2 cellular contexts compared by ENCODE assay signal in genomic region chr5:179766726-179767455, GRCh38.
TF ChIP-seq lines count a peak whose summit lies in the region.

No MANE protein-coding gene starts in this region.

TF ChIP-seq in liver, 16 proteins besides CTCF, POLR2A, EP300 and RAD21:
- TF ChIP-seq HNF4A (conservative IDR thresholded peaks at IDR 0.05), result peak; percentile 15 to 35
- TF ChIP-seq SP1 (IDR thresholded peaks at IDR 0.05), result peak; percentile 78
- TF ChIP-seq TAF1 (conservative IDR thresholded peaks at IDR 0.05), result no peak
- TF ChIP-seq YY1 (IDR thresholded peaks at IDR 0.05), result peak; percentile 12
- peak; percentile 17 for TF ChIP-seq NR2F2 (IDR thresholded peaks at IDR 0.05)
- TF ChIP-seq FOXA1 (IDR thresholded peaks at IDR 0.05), result no peak
- TF ChIP-seq, protein P1, sequence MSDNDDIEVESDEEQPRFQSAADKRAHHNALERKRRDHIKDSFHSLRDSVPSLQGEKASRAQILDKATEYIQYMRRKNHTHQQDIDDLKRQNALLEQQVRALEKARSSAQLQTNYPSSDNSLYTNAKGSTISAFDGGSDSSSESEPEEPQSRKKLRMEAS (IDR thresholded peaks at IDR 0.05), result peak; percentile 47
- TF ChIP-seq, protein P2, sequence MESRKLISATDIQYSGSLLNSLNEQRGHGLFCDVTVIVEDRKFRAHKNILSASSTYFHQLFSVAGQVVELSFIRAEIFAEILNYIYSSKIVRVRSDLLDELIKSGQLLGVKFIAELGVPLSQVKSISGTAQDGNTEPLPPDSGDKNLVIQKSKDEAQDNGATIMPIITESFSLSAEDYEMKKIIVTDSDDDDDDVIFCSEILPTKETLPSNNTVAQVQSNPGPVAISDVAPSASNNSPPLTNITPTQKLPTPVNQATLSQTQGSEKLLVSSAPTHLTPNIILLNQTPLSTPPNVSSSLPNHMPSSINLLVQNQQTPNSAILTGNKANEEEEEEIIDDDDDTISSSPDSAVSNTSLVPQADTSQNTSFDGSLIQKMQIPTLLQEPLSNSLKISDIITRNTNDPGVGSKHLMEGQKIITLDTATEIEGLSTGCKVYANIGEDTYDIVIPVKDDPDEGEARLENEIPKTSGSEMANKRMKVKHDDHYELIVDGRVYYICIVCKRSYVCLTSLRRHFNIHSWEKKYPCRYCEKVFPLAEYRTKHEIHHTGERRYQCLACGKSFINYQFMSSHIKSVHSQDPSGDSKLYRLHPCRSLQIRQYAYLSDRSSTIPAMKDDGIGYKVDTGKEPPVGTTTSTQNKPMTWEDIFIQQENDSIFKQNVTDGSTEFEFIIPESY (IDR thresholded peaks at IDR 0.05), result no peak
- TF ChIP-seq, protein P3, sequence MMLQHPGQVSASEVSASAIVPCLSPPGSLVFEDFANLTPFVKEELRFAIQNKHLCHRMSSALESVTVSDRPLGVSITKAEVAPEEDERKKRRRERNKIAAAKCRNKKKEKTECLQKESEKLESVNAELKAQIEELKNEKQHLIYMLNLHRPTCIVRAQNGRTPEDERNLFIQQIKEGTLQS (IDR thresholded peaks at IDR 0.05), result no peak
- peak in 1 of 2 donors; percentile 15 for TF ChIP-seq JUND (IDR thresholded peaks at IDR 0.05)
- no peak for TF ChIP-seq HNF4G (IDR thresholded peaks at IDR 0.05)
- TF ChIP-seq FOXA2 (IDR thresholded peaks at IDR 0.05), result no peak
- TF ChIP-seq, protein P4, sequence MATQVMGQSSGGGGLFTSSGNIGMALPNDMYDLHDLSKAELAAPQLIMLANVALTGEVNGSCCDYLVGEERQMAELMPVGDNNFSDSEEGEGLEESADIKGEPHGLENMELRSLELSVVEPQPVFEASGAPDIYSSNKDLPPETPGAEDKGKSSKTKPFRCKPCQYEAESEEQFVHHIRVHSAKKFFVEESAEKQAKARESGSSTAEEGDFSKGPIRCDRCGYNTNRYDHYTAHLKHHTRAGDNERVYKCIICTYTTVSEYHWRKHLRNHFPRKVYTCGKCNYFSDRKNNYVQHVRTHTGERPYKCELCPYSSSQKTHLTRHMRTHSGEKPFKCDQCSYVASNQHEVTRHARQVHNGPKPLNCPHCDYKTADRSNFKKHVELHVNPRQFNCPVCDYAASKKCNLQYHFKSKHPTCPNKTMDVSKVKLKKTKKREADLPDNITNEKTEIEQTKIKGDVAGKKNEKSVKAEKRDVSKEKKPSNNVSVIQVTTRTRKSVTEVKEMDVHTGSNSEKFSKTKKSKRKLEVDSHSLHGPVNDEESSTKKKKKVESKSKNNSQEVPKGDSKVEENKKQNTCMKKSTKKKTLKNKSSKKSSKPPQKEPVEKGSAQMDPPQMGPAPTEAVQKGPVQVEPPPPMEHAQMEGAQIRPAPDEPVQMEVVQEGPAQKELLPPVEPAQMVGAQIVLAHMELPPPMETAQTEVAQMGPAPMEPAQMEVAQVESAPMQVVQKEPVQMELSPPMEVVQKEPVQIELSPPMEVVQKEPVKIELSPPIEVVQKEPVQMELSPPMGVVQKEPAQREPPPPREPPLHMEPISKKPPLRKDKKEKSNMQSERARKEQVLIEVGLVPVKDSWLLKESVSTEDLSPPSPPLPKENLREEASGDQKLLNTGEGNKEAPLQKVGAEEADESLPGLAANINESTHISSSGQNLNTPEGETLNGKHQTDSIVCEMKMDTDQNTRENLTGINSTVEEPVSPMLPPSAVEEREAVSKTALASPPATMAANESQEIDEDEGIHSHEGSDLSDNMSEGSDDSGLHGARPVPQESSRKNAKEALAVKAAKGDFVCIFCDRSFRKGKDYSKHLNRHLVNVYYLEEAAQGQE (IDR thresholded peaks at IDR 0.05), result peak; percentile 45
- no peak for TF ChIP-seq EGR1 (IDR thresholded peaks at IDR 0.05; ENCODE audit: low read depth in 2 of 2)
- TF ChIP-seq GABPA (IDR thresholded peaks at IDR 0.05 in 1 of 2, conservative IDR thresholded peaks at IDR 0.05 in 1 of 2), result no peak
- TF ChIP-seq RXRA (IDR thresholded peaks at IDR 0.05), result peak; percentile 50 to 53

TF ChIP-seq in HepG2, 621 proteins besides CTCF, POLR2A, EP300 and RAD21:
- TF ChIP-seq ZNF160 (CRISPR knock-in tag; IDR thresholded peaks at IDR 0.05) (no peak), ZNF367 (CRISPR knock-in tag; IDR thresholded peaks at IDR 0.05; ENCODE audit: borderline replicate concordance) (no peak), MEIS1 (CRISPR knock-in tag; IDR thresholded peaks at IDR 0.05; ENCODE audit: borderline replicate concordance) (no peak), SAP130 (CRISPR knock-in tag; IDR thresholded peaks at IDR 0.05; ENCODE audit: low read depth) (no peak), CENPBD1 (CRISPR knock-in tag; IDR thresholded peaks at IDR 0.05; ENCODE audit: borderline replicate concordance, low read depth) (no peak), E2F5 (CRISPR knock-in tag; conservative IDR thresholded peaks at IDR 0.05) (no peak), TBX2 (CRISPR knock-in tag; IDR thresholded peaks at IDR 0.05; ENCODE audit: borderline replicate concordance) (no peak), KDM5A (IDR thresholded peaks at IDR 0.05; ENCODE audit: borderline replicate concordance, low read length) (no peak), ZNF878 (CRISPR knock-in tag; IDR thresholded peaks at IDR 0.05) (no peak), ZNF614 (CRISPR knock-in tag; IDR thresholded peaks at IDR 0.05; ENCODE audit: borderline replicate concordance) (no peak), PTBP1 (IDR thresholded peaks at IDR 0.05; ENCODE audit: low read depth, low read length, poor library complexity, severe bottlenecking) (no peak), ZNF12 (CRISPR knock-in tag; IDR thresholded peaks at IDR 0.05) (no peak), RBM39 (IDR thresholded peaks at IDR 0.05; ENCODE audit: low read depth, low read length, poor library complexity, severe bottlenecking) (no peak), ZNF503 (CRISPR knock-in tag; IDR thresholded peaks at IDR 0.05) (no peak)
- TF ChIP-seq, protein P5, sequence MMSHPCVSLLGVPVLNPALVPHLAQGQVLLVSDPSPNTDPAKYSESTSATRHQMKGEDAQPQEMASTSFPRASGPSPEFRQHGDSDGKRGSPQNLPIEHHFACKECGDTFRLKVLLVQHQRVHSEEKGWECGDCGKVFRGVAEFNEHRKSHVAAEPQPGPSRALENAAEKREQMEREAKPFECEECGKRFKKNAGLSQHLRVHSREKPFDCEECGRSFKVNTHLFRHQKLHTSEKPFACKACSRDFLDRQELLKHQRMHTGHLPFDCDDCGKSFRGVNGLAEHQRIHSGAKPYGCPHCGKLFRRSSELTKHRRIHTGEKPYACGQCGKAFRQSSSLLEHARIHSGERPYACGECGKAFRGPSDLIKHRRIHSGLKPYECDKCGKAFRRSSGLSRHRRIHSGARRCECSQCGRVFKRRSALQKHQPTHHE (CRISPR knock-in tag; IDR thresholded peaks at IDR 0.05; ENCODE audit: borderline replicate concordance), result no peak
TF ChIP-seq in HepG2: peak in this region for 0.
